ENCODE assay signal across 13 cellular contexts in genomic region chr2:25991965-25992364, GRCh38. TPM values are rescaled to one million over a fixed set of nuclear protein-coding genes. Genes with fewer than 3 reads are reported as not detected.
A peak's percentile ranks its signal among the peaks of the same experiment; 100 is the strongest.
DNase-seq lines count a peak whose midpoint lies in the region; ATAC-seq and TF ChIP-seq lines count a peak whose summit lies in the region.
"Had no signal": no experiment of that assay in that cellular context is flagged by ENCODE, and none has a peak within 500 bp of the region (broad histone marks: within the 10 kb centered on the region; RNA-seq: fewer than 3 reads in every experiment).

No MANE protein-coding gene starts in this region.

- no peaks in the 10 kb centered on the region for H4K20me1 ChIP-seq in DND-41 (ENCODE audit: insufficient read depth, low read length)

- H3K4me1 ChIP-seq in DND-41 (ENCODE audit: insufficient read depth, low read length), result peaks cover 11% of the 10 kb centered on the region
- H3K4me1 ChIP-seq in uterus, result no peaks in the 10 kb centered on the region

- H3K27ac ChIP-seq in DND-41 (ENCODE audit: low read length), result no peak overlapping the region
- no peak overlapping the region for H3K27ac ChIP-seq in uterus
- H3K27ac ChIP-seq: foreskin keratinocyte, sigmoid colon, SJSA1 had no signal

- H3K36me3 ChIP-seq in DND-41 (ENCODE audit: insufficient read depth, low read length), result no peaks in the 10 kb centered on the region
- H3K36me3 ChIP-seq in uterus, result no peaks in the 10 kb centered on the region
- H3K36me3 ChIP-seq: sigmoid colon, SJSA1 had no signal

- TF ChIP-seq POLR2A in uterus (IDR thresholded peaks at IDR 0.05), result no peak

- no peak for TF ChIP-seq CTCF in DND-41 (IDR thresholded peaks at IDR 0.05; ENCODE audit: borderline replicate concordance, extremely low read depth, low read length, poor library complexity, severe bottlenecking)
- no peak for TF ChIP-seq CTCF in chondrocyte (IDR thresholded peaks at IDR 0.05)
- TF ChIP-seq CTCF in uterus (IDR thresholded peaks at IDR 0.05), result no peak

- no peaks in the 10 kb centered on the region for H3K27me3 Mint-ChIP-seq in chondrocyte (ENCODE audit: low read depth)
- H3K27me3 Mint-ChIP-seq: dendritic cell treated with granulocyte-macrophage colony-stimulating factor and Interleukin-4, amounts not matched to agents 40 ng/mL and 50 ng/mL, for 4 days had no signal

- H3K9me3 Mint-ChIP-seq in chondrocyte (ENCODE audit: low read depth), result peaks cover 8% of the 10 kb centered on the region
- H3K9me3 Mint-ChIP-seq: activated T-cell treated with anti-CD3 and anti-CD28 coated beads, Interleukin-2, amount 50 U/mL, for 4 hours; dendritic cell treated with granulocyte-macrophage colony-stimulating factor and Interleukin-4, amounts not matched to agents 40 ng/mL and 50 ng/mL, for 4 days; naive B cell had no signal

- no peak overlapping the region for H3K27ac Mint-ChIP-seq in chondrocyte (ENCODE audit: unreplicated experiment)

- H3K4me3 ChIP-seq in DND-41 (ENCODE audit: low read depth in 1 of 2, low read length in 2 of 2) (no peak overlapping the region), uterus (no peak overlapping the region)

- no peaks in the 10 kb centered on the region for H3K79me2 ChIP-seq in DND-41 (ENCODE audit: insufficient read depth, low read length)

- no peak for ATAC-seq in DND-41 (ENCODE audit: insufficient read depth, low read depth)
- ATAC-seq in esophagus mucosa, result peak; percentile 41
- peak; percentile 30 for ATAC-seq in sciatic nerve

- no peak for DNase-seq in DND-41
- DNase-seq in NCI-H524 treated with DMSO at 0.1 percent for 48 hours (lab: John Stamatoyannopoulos, UW), result peak; percentile 68
- DNase-seq in sciatic nerve (ENCODE audit: low spot score), result no peak
- DNase-seq in UCSD-AML1 (lab: John Stamatoyannopoulos, UW; ENCODE audit: unreplicated experiment), result no peak
- no peak for DNase-seq in chondrocyte (ENCODE audit: low spot score)
- DNase-seq in uterus, result no peak
- DNase-seq: sigmoid colon had no signal

- H3K36me3 Mint-ChIP-seq in chondrocyte (ENCODE audit: low read depth), result no peaks in the 10 kb centered on the region
- H3K36me3 Mint-ChIP-seq: naive B cell had no signal

- intact Hi-C loops in sciatic nerve (cut with DNase I), result loop anchor here (10.0 kb wide), 1 partner anchor 153 kb away; no protein-coding TSS in a partner anchor
- intact Hi-C loops in uterus (cut with DNase I; ENCODE audit: low total_unique reads), result no loop called here

- peak overlapping the region; percentile 57 for H3K4me2 ChIP-seq in DND-41 (ENCODE audit: insufficient read depth, low read length)

- peaks cover 11% of the 10 kb centered on the region for H3K4me1 Mint-ChIP-seq in chondrocyte (ENCODE audit: low read depth)

- no peak overlapping the region for H3K4me3 Mint-ChIP-seq in chondrocyte (ENCODE audit: unreplicated experiment)

- H2AFZ ChIP-seq in DND-41 (ENCODE audit: low read depth, low read length), result 0 out of 2 replicates have a peak overlapping the region, but pooled peaks have one; percentile 39

- H3K27me3 ChIP-seq in DND-41 (ENCODE audit: insufficient read depth, low read length, poor library complexity) (no peaks in the 10 kb centered on the region), uterus (no peaks in the 10 kb centered on the region)
- H3K27me3 ChIP-seq: foreskin keratinocyte, sigmoid colon, SJSA1 had no signal

- no peak overlapping the region for H3K9ac ChIP-seq in DND-41 (ENCODE audit: low read depth, low read length)

- H3K9me3 ChIP-seq in DND-41 (ENCODE audit: insufficient read depth, low read length, severe bottlenecking) (no peaks in the 10 kb centered on the region), uterus (no peaks in the 10 kb centered on the region)
- H3K9me3 ChIP-seq: sigmoid colon, SJSA1 had no signal

RNA-seq across cellular contexts. Expression of gene KIF3C, which starts 9.7 kb away (rescaled TPM):
- total RNA-seq in esophagus mucosa, result 3.0 TPM
- 56.6 TPM for total RNA-seq in sciatic nerve
- 34.4 to 38.6 TPM (median 37.3 TPM) in 3 replicates for total RNA-seq in chondrocyte
- total RNA-seq in uterus, result 10 to 100 TPM in 1 of 4 donors, 1 to 10 TPM in 3; 3.5 to 12.6 (median 7.4) TPM

RNA-seq across cellular contexts. Expression of gene RAB10, which starts 41.9 kb away (rescaled TPM):
- total RNA-seq in esophagus mucosa, result 455 TPM
- total RNA-seq in sciatic nerve, result 104 TPM
- total RNA-seq in chondrocyte, result 148 to 162 TPM (median 153 TPM) in 3 replicates
- total RNA-seq in uterus, result 100 to 1,000 TPM in 2 of 4 donors, 10 to 100 TPM in 2; 45.9 to 219 (median 97.1) TPM
